1 cellular context compared by ENCODE assay signal in the genomic region with DNA sequence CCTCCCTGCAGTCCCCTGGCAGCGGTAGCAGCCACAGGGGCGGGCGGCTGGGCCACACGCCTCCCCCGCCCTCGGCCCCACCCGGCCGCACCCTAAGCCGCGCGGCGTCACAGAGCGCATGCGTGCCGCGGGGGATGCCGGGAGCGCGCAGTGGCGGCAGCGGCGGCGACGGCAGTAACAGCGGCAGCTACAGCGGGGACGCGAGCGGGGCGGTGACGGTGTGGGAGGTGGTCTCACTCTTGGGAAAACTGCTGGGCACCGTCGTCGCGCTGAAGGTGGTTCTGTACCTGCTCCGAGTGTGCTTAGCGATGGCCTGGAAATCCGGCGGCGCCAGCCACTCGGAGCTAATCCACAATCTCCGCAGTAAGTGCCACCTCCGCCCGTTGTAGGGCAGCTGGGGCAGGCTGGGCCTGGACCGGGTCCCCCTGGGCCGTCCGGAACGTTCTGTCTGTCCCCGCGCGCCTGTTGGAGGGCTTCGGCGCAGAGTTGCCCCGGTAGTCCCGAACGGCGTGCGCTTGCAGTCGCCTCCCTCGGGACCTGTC.
TF ChIP-seq lines count a peak whose summit lies in the region.

A gene (plus strand): TSS at position 148 of the 542 bp plus-strand sequence. CDS start 161 bp downstream, at position 309.

TF ChIP-seq in GM12878, 131 proteins besides CTCF, POLR2A, EP300 and RAD21 (continued from another document and continues in another):
- TF ChIP-seq, protein P1, sequence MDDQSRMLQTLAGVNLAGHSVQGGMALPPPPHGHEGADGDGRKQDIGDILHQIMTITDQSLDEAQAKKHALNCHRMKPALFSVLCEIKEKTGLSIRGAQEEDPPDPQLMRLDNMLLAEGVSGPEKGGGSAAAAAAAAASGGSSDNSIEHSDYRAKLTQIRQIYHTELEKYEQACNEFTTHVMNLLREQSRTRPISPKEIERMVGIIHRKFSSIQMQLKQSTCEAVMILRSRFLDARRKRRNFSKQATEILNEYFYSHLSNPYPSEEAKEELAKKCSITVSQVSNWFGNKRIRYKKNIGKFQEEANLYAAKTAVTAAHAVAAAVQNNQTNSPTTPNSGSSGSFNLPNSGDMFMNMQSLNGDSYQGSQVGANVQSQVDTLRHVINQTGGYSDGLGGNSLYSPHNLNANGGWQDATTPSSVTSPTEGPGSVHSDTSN (IDR thresholded peaks at IDR 0.05; ENCODE audit: insufficient replicate concordance, low read depth, low read length) = no peak
- TF ChIP-seq ATF7 (IDR thresholded peaks at IDR 0.05; ENCODE audit: low read depth) (no peak), ZNF24 (IDR thresholded peaks at IDR 0.05) (no peak), PAX8 (IDR thresholded peaks at IDR 0.05) (no peak), HDGF (IDR thresholded peaks at IDR 0.05) (no peak), RBBP5 (conservative IDR thresholded peaks at IDR 0.05) (no peak), STAT3 (IDR thresholded peaks at IDR 0.05; ENCODE audit: low read depth, low read length) (no peak), ESRRA (IDR thresholded peaks at IDR 0.05; ENCODE audit: low read length) (no peak), KDM1A (IDR thresholded peaks at IDR 0.05; ENCODE audit: borderline replicate concordance) (no peak), JUNB (IDR thresholded peaks at IDR 0.05) (no peak), ZNF217 (IDR thresholded peaks at IDR 0.05) (no peak), BHLHE40 (IDR thresholded peaks at IDR 0.05; ENCODE audit: borderline replicate concordance in 1 of 2, low read depth in 2 of 2, low read length in 1 of 2) (peak in 1 of 2 experiments; percentile 12; a peak in 1 of 4 replicates), RAD51 (IDR thresholded peaks at IDR 0.05) (no peak), PML (IDR thresholded peaks at IDR 0.05; ENCODE audit: low read length) (no peak), CBX5 (IDR thresholded peaks at IDR 0.05; ENCODE audit: low read depth) (no peak), GABPA (IDR thresholded peaks at IDR 0.05; ENCODE audit: low read depth) (no peak), SPI1 (IDR thresholded peaks at IDR 0.05; ENCODE audit: borderline replicate concordance, insufficient read depth, low read depth, low read length) (no peak), ETV6 (conservative IDR thresholded peaks at IDR 0.05 in 1 of 2, IDR thresholded peaks at IDR 0.05 in 1 of 2; ENCODE audit: borderline replicate concordance in 1 of 2, low read depth in 1 of 2) (no peak), SP1 (IDR thresholded peaks at IDR 0.05; ENCODE audit: low read depth, low read length) (no peak), LARP7 (IDR thresholded peaks at IDR 0.05) (peak; percentile 86), KLF5 (IDR thresholded peaks at IDR 0.05; ENCODE audit: partially characterized antibody) (no peak), RELA (IDR thresholded peaks at IDR 0.05; ENCODE audit: borderline replicate concordance, partially characterized antibody) (no peak), ZZZ3 (IDR thresholded peaks at IDR 0.05; ENCODE audit: control insufficient read depth, insufficient read length, low read depth) (no peak), BRCA1 (IDR thresholded peaks at IDR 0.05; ENCODE audit: low read depth, low read length) (no peak), SRF (IDR thresholded peaks at IDR 0.05; ENCODE audit: low read depth in 2 of 2, low read length in 2 of 2) (0 out of 4 replicates have a peak, but pooled peaks of 1 of the 2 experiments have one; percentile 11), SUPT20H (IDR thresholded peaks at IDR 0.05; ENCODE audit: borderline replicate concordance, control insufficient read depth, low read depth, low read length) (no peak), YBX1 (IDR thresholded peaks at IDR 0.05) (no peak), HCFC1 (IDR thresholded peaks at IDR 0.05; ENCODE audit: low read length) (peak; percentile 41), MEF2A (IDR thresholded peaks at IDR 0.05; ENCODE audit: insufficient read depth, low read depth, low read length) (no peak), TBL1XR1 (IDR thresholded peaks at IDR 0.05; ENCODE audit: low read depth, low read length) (no peak), RB1 (IDR thresholded peaks at IDR 0.05; ENCODE audit: borderline replicate concordance) (no peak), NR2F1 (conservative IDR thresholded peaks at IDR 0.05) (0 out of 2 replicates have a peak, but pooled peaks have one; percentile 24), IKZF2 (IDR thresholded peaks at IDR 0.05) (no peak), SUZ12 (IDR thresholded peaks at IDR 0.05; ENCODE audit: unreplicated experiment) (no peak)
- TF ChIP-seq, protein P2, sequence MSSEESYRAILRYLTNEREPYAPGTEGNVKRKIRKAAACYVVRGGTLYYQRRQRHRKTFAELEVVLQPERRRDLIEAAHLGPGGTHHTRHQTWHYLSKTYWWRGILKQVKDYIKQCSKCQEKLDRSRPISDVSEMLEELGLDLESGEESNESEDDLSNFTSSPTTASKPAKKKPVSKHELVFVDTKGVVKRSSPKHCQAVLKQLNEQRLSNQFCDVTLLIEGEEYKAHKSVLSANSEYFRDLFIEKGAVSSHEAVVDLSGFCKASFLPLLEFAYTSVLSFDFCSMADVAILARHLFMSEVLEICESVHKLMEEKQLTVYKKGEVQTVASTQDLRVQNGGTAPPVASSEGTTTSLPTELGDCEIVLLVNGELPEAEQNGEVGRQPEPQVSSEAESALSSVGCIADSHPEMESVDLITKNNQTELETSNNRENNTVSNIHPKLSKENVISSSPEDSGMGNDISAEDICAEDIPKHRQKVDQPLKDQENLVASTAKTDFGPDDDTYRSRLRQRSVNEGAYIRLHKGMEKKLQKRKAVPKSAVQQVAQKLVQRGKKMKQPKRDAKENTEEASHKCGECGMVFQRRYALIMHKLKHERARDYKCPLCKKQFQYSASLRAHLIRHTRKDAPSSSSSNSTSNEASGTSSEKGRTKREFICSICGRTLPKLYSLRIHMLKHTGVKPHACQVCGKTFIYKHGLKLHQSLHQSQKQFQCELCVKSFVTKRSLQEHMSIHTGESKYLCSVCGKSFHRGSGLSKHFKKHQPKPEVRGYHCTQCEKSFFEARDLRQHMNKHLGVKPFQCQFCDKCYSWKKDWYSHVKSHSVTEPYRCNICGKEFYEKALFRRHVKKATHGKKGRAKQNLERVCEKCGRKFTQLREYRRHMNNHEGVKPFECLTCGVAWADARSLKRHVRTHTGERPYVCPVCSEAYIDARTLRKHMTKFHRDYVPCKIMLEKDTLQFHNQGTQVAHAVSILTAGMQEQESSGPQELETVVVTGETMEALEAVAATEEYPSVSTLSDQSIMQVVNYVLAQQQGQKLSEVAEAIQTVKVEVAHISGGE (CRISPR knock-in tag; IDR thresholded peaks at IDR 0.05) = no peak
- TF ChIP-seq, protein P3, sequence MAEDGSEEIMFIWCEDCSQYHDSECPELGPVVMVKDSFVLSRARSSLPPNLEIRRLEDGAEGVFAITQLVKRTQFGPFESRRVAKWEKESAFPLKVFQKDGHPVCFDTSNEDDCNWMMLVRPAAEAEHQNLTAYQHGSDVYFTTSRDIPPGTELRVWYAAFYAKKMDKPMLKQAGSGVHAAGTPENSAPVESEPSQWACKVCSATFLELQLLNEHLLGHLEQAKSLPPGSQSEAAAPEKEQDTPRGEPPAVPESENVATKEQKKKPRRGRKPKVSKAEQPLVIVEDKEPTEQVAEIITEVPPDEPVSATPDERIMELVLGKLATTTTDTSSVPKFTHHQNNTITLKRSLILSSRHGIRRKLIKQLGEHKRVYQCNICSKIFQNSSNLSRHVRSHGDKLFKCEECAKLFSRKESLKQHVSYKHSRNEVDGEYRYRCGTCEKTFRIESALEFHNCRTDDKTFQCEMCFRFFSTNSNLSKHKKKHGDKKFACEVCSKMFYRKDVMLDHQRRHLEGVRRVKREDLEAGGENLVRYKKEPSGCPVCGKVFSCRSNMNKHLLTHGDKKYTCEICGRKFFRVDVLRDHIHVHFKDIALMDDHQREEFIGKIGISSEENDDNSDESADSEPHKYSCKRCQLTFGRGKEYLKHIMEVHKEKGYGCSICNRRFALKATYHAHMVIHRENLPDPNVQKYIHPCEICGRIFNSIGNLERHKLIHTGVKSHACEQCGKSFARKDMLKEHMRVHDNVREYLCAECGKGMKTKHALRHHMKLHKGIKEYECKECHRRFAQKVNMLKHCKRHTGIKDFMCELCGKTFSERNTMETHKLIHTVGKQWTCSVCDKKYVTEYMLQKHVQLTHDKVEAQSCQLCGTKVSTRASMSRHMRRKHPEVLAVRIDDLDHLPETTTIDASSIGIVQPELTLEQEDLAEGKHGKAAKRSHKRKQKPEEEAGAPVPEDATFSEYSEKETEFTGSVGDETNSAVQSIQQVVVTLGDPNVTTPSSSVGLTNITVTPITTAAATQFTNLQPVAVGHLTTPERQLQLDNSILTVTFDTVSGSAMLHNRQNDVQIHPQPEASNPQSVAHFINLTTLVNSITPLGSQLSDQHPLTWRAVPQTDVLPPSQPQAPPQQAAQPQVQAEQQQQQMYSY (CRISPR knock-in tag; IDR thresholded peaks at IDR 0.05) = no peak
- TF ChIP-seq, protein P4, sequence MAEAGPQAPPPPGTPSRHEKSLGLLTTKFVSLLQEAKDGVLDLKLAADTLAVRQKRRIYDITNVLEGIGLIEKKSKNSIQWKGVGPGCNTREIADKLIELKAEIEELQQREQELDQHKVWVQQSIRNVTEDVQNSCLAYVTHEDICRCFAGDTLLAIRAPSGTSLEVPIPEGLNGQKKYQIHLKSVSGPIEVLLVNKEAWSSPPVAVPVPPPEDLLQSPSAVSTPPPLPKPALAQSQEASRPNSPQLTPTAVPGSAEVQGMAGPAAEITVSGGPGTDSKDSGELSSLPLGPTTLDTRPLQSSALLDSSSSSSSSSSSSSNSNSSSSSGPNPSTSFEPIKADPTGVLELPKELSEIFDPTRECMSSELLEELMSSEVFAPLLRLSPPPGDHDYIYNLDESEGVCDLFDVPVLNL (IDR thresholded peaks at IDR 0.05; ENCODE audit: low read depth, low read length) = no peak
- TF ChIP-seq, protein P5, sequence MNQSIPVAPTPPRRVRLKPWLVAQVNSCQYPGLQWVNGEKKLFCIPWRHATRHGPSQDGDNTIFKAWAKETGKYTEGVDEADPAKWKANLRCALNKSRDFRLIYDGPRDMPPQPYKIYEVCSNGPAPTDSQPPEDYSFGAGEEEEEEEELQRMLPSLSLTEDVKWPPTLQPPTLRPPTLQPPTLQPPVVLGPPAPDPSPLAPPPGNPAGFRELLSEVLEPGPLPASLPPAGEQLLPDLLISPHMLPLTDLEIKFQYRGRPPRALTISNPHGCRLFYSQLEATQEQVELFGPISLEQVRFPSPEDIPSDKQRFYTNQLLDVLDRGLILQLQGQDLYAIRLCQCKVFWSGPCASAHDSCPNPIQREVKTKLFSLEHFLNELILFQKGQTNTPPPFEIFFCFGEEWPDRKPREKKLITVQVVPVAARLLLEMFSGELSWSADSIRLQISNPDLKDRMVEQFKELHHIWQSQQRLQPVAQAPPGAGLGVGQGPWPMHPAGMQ (IDR thresholded peaks at IDR 0.05; ENCODE audit: borderline replicate concordance) = no peak
- TF ChIP-seq, protein P6, sequence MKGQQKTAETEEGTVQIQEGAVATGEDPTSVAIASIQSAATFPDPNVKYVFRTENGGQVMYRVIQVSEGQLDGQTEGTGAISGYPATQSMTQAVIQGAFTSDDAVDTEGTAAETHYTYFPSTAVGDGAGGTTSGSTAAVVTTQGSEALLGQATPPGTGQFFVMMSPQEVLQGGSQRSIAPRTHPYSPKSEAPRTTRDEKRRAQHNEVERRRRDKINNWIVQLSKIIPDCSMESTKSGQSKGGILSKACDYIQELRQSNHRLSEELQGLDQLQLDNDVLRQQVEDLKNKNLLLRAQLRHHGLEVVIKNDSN (IDR thresholded peaks at IDR 0.05; ENCODE audit: borderline replicate concordance, extremely low read length, insufficient read depth, low read depth, low read length) = no peak
- TF ChIP-seq, protein P7, sequence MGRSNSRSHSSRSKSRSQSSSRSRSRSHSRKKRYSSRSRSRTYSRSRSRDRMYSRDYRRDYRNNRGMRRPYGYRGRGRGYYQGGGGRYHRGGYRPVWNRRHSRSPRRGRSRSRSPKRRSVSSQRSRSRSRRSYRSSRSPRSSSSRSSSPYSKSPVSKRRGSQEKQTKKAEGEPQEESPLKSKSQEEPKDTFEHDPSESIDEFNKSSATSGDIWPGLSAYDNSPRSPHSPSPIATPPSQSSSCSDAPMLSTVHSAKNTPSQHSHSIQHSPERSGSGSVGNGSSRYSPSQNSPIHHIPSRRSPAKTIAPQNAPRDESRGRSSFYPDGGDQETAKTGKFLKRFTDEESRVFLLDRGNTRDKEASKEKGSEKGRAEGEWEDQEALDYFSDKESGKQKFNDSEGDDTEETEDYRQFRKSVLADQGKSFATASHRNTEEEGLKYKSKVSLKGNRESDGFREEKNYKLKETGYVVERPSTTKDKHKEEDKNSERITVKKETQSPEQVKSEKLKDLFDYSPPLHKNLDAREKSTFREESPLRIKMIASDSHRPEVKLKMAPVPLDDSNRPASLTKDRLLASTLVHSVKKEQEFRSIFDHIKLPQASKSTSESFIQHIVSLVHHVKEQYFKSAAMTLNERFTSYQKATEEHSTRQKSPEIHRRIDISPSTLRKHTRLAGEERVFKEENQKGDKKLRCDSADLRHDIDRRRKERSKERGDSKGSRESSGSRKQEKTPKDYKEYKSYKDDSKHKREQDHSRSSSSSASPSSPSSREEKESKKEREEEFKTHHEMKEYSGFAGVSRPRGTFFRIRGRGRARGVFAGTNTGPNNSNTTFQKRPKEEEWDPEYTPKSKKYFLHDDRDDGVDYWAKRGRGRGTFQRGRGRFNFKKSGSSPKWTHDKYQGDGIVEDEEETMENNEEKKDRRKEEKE (IDR thresholded peaks at IDR 0.05) = no peak
- TF ChIP-seq, protein P8, sequence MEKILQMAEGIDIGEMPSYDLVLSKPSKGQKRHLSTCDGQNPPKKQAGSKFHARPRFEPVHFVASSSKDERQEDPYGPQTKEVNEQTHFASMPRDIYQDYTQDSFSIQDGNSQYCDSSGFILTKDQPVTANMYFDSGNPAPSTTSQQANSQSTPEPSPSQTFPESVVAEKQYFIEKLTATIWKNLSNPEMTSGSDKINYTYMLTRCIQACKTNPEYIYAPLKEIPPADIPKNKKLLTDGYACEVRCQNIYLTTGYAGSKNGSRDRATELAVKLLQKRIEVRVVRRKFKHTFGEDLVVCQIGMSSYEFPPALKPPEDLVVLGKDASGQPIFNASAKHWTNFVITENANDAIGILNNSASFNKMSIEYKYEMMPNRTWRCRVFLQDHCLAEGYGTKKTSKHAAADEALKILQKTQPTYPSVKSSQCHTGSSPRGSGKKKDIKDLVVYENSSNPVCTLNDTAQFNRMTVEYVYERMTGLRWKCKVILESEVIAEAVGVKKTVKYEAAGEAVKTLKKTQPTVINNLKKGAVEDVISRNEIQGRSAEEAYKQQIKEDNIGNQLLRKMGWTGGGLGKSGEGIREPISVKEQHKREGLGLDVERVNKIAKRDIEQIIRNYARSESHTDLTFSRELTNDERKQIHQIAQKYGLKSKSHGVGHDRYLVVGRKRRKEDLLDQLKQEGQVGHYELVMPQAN (conservative IDR thresholded peaks at IDR 0.05) = peak; percentile 93
- TF ChIP-seq, protein P9, sequence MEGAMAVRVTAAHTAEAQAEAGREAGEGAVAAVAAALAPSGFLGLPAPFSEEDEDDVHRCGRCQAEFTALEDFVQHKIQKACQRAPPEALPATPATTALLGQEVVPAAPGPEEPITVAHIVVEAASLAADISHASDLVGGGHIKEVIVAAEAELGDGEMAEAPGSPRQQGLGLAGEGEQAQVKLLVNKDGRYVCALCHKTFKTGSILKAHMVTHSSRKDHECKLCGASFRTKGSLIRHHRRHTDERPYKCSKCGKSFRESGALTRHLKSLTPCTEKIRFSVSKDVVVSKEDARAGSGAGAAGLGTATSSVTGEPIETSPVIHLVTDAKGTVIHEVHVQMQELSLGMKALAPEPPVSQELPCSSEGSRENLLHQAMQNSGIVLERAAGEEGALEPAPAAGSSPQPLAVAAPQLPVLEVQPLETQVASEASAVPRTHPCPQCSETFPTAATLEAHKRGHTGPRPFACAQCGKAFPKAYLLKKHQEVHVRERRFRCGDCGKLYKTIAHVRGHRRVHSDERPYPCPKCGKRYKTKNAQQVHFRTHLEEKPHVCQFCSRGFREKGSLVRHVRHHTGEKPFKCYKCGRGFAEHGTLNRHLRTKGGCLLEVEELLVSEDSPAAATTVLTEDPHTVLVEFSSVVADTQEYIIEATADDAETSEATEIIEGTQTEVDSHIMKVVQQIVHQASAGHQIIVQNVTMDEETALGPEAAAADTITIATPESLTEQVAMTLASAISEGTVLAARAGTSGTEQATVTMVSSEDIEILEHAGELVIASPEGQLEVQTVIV (IDR thresholded peaks at IDR 0.05; ENCODE audit: borderline replicate concordance, partially characterized antibody) = no peak
